Comparison of ENCODE assay signal across 10 cellular contexts in genomic region chr1:223248787-223249175, GRCh38.
DNase-seq lines count a peak whose midpoint lies in the region; ATAC-seq and TF ChIP-seq lines count a peak whose summit lies in the region.
"Had no signal": no experiment of that assay in that cellular context is flagged by ENCODE, and none has a peak within 500 bp of the region (broad histone marks: within the 10 kb centered on the region; RNA-seq: fewer than 3 reads in every experiment).

No MANE protein-coding gene starts in this region.

- no peaks in the 10 kb centered on the region for H3K9me3 Mint-ChIP-seq in activated naive CD8-positive, alpha-beta T cell treated with anti-CD3 and anti-CD28 coated beads, Interleukin-2, amount 10 ng/mL, durations not matched to agents 7 days and 5 days
- no peaks in the 10 kb centered on the region for H3K9me3 Mint-ChIP-seq in type B pancreatic cell
- H3K9me3 Mint-ChIP-seq: brain had no signal

- peaks cover 2% of the 10 kb centered on the region for H3K36me3 Mint-ChIP-seq in activated naive CD8-positive, alpha-beta T cell treated with anti-CD3 and anti-CD28 coated beads, Interleukin-2, amount 10 ng/mL, durations not matched to agents 7 days and 5 days
- H3K36me3 Mint-ChIP-seq in type B pancreatic cell: no peaks in the 10 kb centered on the region

- ATAC-seq in activated naive CD8-positive, alpha-beta T cell treated with anti-CD3 and anti-CD28 coated beads, Interleukin-2, amount 10 ng/mL, durations not matched to agents 7 days and 5 days (ENCODE audit: low read depth): peak; percentile 50
- no peak for ATAC-seq in HG03196 (IDR thresholded peaks at IDR 0.05; ENCODE audit: unreplicated experiment)

- TF ChIP-seq CTCF in type B pancreatic cell (conservative IDR thresholded peaks at IDR 0.05): no peak

- peaks cover 28% of the 10 kb centered on the region for H3K4me1 Mint-ChIP-seq in activated naive CD8-positive, alpha-beta T cell treated with anti-CD3 and anti-CD28 coated beads, Interleukin-2, amount 10 ng/mL, durations not matched to agents 7 days and 5 days
- H3K4me1 Mint-ChIP-seq in type B pancreatic cell (ENCODE audit: unreplicated experiment): no peaks in the 10 kb centered on the region
- H3K4me1 Mint-ChIP-seq: brain had no signal

- peaks cover 8% of the 10 kb centered on the region for H3K27me3 Mint-ChIP-seq in activated naive CD8-positive, alpha-beta T cell treated with anti-CD3 and anti-CD28 coated beads, Interleukin-2, amount 10 ng/mL, durations not matched to agents 7 days and 5 days
- peaks cover 3% of the 10 kb centered on the region for H3K27me3 Mint-ChIP-seq in type B pancreatic cell

- no peak overlapping the region for H3K4me3 Mint-ChIP-seq in activated naive CD8-positive, alpha-beta T cell treated with anti-CD3 and anti-CD28 coated beads, Interleukin-2, amount 10 ng/mL, durations not matched to agents 7 days and 5 days
- H3K4me3 Mint-ChIP-seq in type B pancreatic cell: no peak overlapping the region
- H3K4me3 Mint-ChIP-seq: brain had no signal

- no peak overlapping the region for H3K27ac Mint-ChIP-seq in activated naive CD8-positive, alpha-beta T cell treated with anti-CD3 and anti-CD28 coated beads, Interleukin-2, amount 10 ng/mL, durations not matched to agents 7 days and 5 days
- H3K27ac Mint-ChIP-seq in type B pancreatic cell: peak overlapping the region; percentile 34
- H3K27ac Mint-ChIP-seq: brain had no signal

- peak; percentile 10 to 75 (median 56) for DNase-seq in stimulated activated naive CD4-positive, alpha-beta T cell (lab: John Stamatoyannopoulos, UW)
- DNase-seq in stimulated activated naive CD4-positive, alpha-beta T cell treated with Interleukin-2 at 50 U/mL for 16 hours (lab: John Stamatoyannopoulos, UW): no peak
- DNase-seq in T-helper 1 cell (peak in 4 of 5 donors; percentile 8 to 44 (median 40)), type B pancreatic cell (ENCODE audit: extremely low spot score, unreplicated experiment) (no peak), Kasumi-1 (lab: John Stamatoyannopoulos, UW) (no peak)
- no peak for DNase-seq in activated naive CD8-positive, alpha-beta T cell treated with anti-CD3 and anti-CD28 coated beads, Interleukin-2, amount 10 ng/mL, durations not matched to agents 7 days and 5 days
- DNase-seq: C1 segment of cervical spinal cord, upper lobe of left lung had no signal

- POLR2A ChIA-PET in activated naive CD8-positive, alpha-beta T cell treated with anti-CD3 and anti-CD28 coated beads, Interleukin-2, amount 10 ng/mL, durations not matched to agents 7 days and 5 days (lab: Charles Lee): no interaction called here

Comparison
In these comparisons a context has a peak if more than half of its experiments do, and no peak if none do; other contexts are left out.
1. DNase-seq: peak in stimulated activated naive CD4-positive, alpha-beta T cell (6 of 6) and T-helper 1 cell (4 of 5); none in stimulated activated naive CD4-positive, alpha-beta T cell treated with Interleukin-2 at 50 U/mL for 16 hours (single experiment), activated naive CD8-positive, alpha-beta T cell treated with anti-CD3 and anti-CD28 coated beads, Interleukin-2, amount 10 ng/mL, durations not matched to agents 7 days and 5 days (single experiment), type B pancreatic cell (single experiment) and Kasumi-1 (0 of 2).